ENCODE assay signal across 9 cellular contexts in the genomic region with DNA sequence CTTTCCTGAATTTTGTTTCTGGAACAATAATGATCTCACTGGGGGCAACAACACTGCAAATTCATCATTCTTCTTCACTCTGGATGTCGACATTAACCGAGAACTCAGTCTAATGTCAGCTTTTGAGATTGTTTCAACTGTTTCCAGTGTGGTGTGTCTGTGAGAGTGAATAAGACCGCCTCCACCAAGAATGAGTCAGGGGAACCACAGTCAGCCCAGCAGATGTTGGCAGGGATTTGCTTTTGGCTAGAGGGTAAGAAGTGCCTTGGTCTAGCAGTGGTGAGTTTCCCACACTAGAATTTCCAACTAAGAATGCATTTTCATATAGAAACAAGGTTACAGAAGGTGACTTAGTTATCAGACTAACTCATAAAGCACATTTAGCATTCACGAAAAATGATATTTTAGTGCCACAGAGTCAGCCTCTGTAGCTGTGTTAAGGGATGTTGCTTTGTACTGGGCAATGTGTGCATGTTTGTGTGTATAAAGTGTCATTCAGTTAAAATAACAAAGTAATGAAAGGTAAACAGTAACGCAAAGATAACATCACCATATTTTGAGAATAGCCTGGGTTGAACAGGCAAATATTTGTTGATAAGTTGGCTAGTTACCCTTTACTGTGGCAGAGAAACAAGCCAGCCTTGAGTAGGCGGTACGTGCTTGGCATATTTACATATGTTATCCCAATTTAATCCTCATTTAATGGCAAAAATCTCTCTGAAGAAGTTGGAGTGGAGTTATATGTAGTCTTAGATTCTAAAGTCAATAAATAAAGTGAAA. TPM values are rescaled to one million over a fixed set of nuclear protein-coding genes. Genes with fewer than 3 reads are reported as not detected.
A peak's percentile ranks its signal among the peaks of the same experiment; 100 is the strongest.
DNase-seq lines count a peak whose midpoint lies in the region; ATAC-seq and TF ChIP-seq lines count a peak whose summit lies in the region.
"Had no signal": no experiment of that assay in that cellular context is flagged by ENCODE, and none has a peak within 500 bp of the region (broad histone marks: within the 10 kb centered on the region; RNA-seq: fewer than 3 reads in every experiment).

No MANE protein-coding gene starts in this region.

- no peaks in the 10 kb centered on the region for H4K20me1 ChIP-seq in smooth muscle cell (ENCODE audit: low read depth)

- H3K27me3 ChIP-seq in smooth muscle cell (ENCODE audit: low read depth), result no peaks in the 10 kb centered on the region

- H3K4me2 ChIP-seq in smooth muscle cell, result peak overlapping the region; percentile 46

- H3K9ac ChIP-seq in smooth muscle cell (ENCODE audit: low read depth), result peak overlapping the region; percentile 30

- ATAC-seq in GM19351 (IDR thresholded peaks at IDR 0.05; ENCODE audit: unreplicated experiment) (peak; percentile 57), HG03469 (IDR thresholded peaks at IDR 0.05; ENCODE audit: unreplicated experiment) (no peak), GM18498 (IDR thresholded peaks at IDR 0.05; ENCODE audit: unreplicated experiment) (no peak)

- H3K4me3 ChIP-seq in choroid plexus epithelial cell (ENCODE audit: low read depth, low read length), result no peak overlapping the region
- H3K4me3 ChIP-seq in smooth muscle cell, result no peak overlapping the region

- H3K36me3 ChIP-seq in smooth muscle cell (ENCODE audit: low read depth), result no peaks in the 10 kb centered on the region

- H3K9me3 ChIP-seq in smooth muscle cell (replicated peaks; ENCODE audit: low read depth), result no peaks in the 10 kb centered on the region

- H3F3A ChIP-seq in smooth muscle cell (ENCODE audit: low read depth), result no peaks in the 10 kb centered on the region

- H2AFZ ChIP-seq in smooth muscle cell (ENCODE audit: low read depth), result peak overlapping the region; percentile 2

- peaks cover 7% of the 10 kb centered on the region for H3K4me1 ChIP-seq in smooth muscle cell (ENCODE audit: low read depth)

- H3K79me2 ChIP-seq in smooth muscle cell (ENCODE audit: low read depth), result no peaks in the 10 kb centered on the region

- DNase-seq in LHCN-M2 (ENCODE audit: low read depth) (peak; percentile 87), choroid plexus epithelial cell (ENCODE audit: low read depth) (peak; percentile 95), smooth muscle cell (lab: John Stamatoyannopoulos, UW; ENCODE audit: unreplicated experiment) (no peak), NCI-H1694 treated with DMSO at 0.1 percent for 48 hours (lab: John Stamatoyannopoulos, UW) (no peak)
- DNase-seq: H7 had no signal

- 42% methylated on average over 7 of the region's 7 CpGs for WGBS in smooth muscle cell (ENCODE audit: low lambda C conversion rate)

- no peak for TF ChIP-seq CTCF in choroid plexus epithelial cell (conservative IDR thresholded peaks at IDR 0.05; ENCODE audit: low read depth, low read length)
- no peak for TF ChIP-seq CTCF in smooth muscle cell (IDR thresholded peaks at IDR 0.05; ENCODE audit: borderline replicate concordance, insufficient read depth, poor library complexity, severe bottlenecking)

- peak overlapping the region; percentile 82 for H3K27ac ChIP-seq in smooth muscle cell (ENCODE audit: low read depth)

RNA-seq across cellular contexts. Expression of gene DRD3, which starts 33.8 kb away (rescaled TPM):
- total RNA-seq in LHCN-M2 (2014; rRNA removed) (not detected in 2 replicates), smooth muscle cell (0.09 TPM in 1 of 2 replicates, not detected in the other)
- polyA plus RNA-seq in LHCN-M2 (2012), result not detected
- not detected in 2 replicates for polyA plus RNA-seq in smooth muscle cell
- total RNA-seq: H7 had no signal
- polyA plus RNA-seq: esophagus had no signal

Comparison
In these comparisons a context has a peak if more than half of its experiments do, and no peak if none do; other contexts are left out.
1. DNase-seq: peak in LHCN-M2 (single experiment) and choroid plexus epithelial cell (single experiment); none in smooth muscle cell (single experiment) and NCI-H1694 treated with DMSO at 0.1 percent for 48 hours (single experiment).